In the genomic region with DNA sequence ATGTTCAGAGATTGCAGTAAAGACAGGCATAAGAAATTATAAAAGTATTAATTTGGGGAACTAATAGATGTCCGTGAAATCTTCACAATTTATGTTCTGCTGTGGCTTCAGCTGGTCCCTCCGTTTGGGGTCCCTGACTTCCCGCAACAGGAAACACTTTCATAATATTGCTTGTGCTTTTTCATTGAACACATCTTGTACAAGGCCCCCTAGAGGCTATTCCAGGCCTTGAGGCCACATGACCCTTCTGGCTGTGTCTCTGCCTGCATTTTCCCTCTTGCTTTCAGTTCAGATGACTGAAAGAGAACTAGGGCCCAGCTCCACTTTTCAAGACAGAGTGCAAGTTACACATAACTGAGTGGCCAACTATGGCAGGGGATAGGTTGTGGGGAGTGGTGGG, we compare ENCODE assay signal across 17 cellular contexts. TPM values are rescaled to one million over a fixed set of nuclear protein-coding genes. Genes with fewer than 3 reads are reported as not detected.
DNase-seq lines count a peak whose midpoint lies in the region; ATAC-seq, FAIRE-seq and TF ChIP-seq lines count a peak whose summit lies in the region.
"Had no signal": no experiment of that assay in that cellular context is flagged by ENCODE, and none has a peak within 500 bp of the region (broad histone marks: within the 10 kb centered on the region; RNA-seq: fewer than 3 reads in every experiment).

No MANE protein-coding gene starts in this region.

- H4K91ac ChIP-seq in IMR-90 (ENCODE audit: insufficient read depth, low read depth, low read length), result no peak overlapping the region

- dilution Hi-C loops in IMR-90 (cut with HindIII; ENCODE audit: low sequenced_read_pairs, unreplicated experiment), result no loop called here

- H3K23ac ChIP-seq in IMR-90 (ENCODE audit: low read depth, low read length), result no peak overlapping the region

- H2AFZ ChIP-seq in IMR-90 (replicated peaks; ENCODE audit: low read length, poor library complexity), result no peak overlapping the region

- H3K9me1 ChIP-seq in IMR-90 (ENCODE audit: insufficient read depth, low read length), result peaks cover 13% of the 10 kb centered on the region

- no peak for TF ChIP-seq POLR2A in IMR-90 (IDR thresholded peaks at IDR 0.05; ENCODE audit: low read depth, low read length)

- ATAC-seq in IMR-90 (ENCODE audit: low read depth), result no peak
- peak; percentile 51 for ATAC-seq in activated CD8-positive, alpha-beta T cell treated with anti-CD3 and anti-CD28 coated beads for 36 hours
- ATAC-seq in GM18502 (IDR thresholded peaks at IDR 0.05; ENCODE audit: poor library complexity, unreplicated experiment), result no peak
- ATAC-seq: heart left ventricle, left colon, sciatic nerve had no signal

- H3K14ac ChIP-seq in IMR-90 (replicated peaks; ENCODE audit: low read depth, low read length), result 0 out of 2 replicates have a peak overlapping the region, but pooled peaks have one; percentile 1

- no peak for TF ChIP-seq CTCF in IMR-90 (conservative IDR thresholded peaks at IDR 0.05; ENCODE audit: low read depth, low read length)
- no peak for TF ChIP-seq CTCF in activated CD8-positive, alpha-beta T cell treated with anti-CD3 and anti-CD28 coated beads for 36 hours (IDR thresholded peaks at IDR 0.05)

- no CpG with 5 or more reads among the region's 3 CpGs for WGBS in IMR-90 (ENCODE audit: extremely low coverage in 2 of 2, insufficient read length in 1 of 2), 2 experiments

- no peak overlapping the region for H2AK5ac ChIP-seq in IMR-90 (ENCODE audit: low read depth, low read length)

- H3K9ac ChIP-seq in IMR-90 (ENCODE audit: low read depth, low read length), result no peak overlapping the region

- in situ Hi-C loops in IMR-90 (cut with MboI; ENCODE audit: low sequenced_read_pairs), result no loop called here

- H3K27ac Mint-ChIP-seq in activated CD8-positive, alpha-beta T cell treated with anti-CD3 and anti-CD28 coated beads for 36 hours, result no peak overlapping the region
- H3K27ac Mint-ChIP-seq: CD14-positive monocyte, naive B cell had no signal

- intact Hi-C loops in IMR-90 (cut with micrococcal nuclease), result no loop called here
- intact Hi-C loops in activated CD8-positive, alpha-beta T cell treated with anti-CD3 and anti-CD28 coated beads for 36 hours (cut with micrococcal nuclease), result no loop called here

- BruUV-seq in IMR-90 (replicated peaks; lab: Mats Ljungman, UMichigan), result no TSS peak

- no peak overlapping the region for H2BK20ac ChIP-seq in IMR-90 (ENCODE audit: low read depth, low read length)

- TF ChIP-seq RAD21 in IMR-90 (IDR thresholded peaks at IDR 0.05; ENCODE audit: low read length), result no peak

- H3K4me1 ChIP-seq in IMR-90 (ENCODE audit: control insufficient read depth, insufficient read depth, low read length), result peaks cover 23% of the 10 kb centered on the region

- peak; percentile 16 for DNase-seq in stimulated activated CD4-positive, alpha-beta T cell treated with anti-CD3 and anti-CD28 coated beads, Interleukin-15, amount 100 ng/mL, for 24 hours
- DNase-seq in stimulated activated CD4-positive, alpha-beta T cell treated with anti-CD3 and anti-CD28 coated beads, Interleukin-4, amount 100 ng/mL, for 4 hours, result no peak
- DNase-seq in IMR-90 (no peak), urothelium cell line (ENCODE audit: low spot score) (peak; percentile 41), NCI-H2227 treated with DMSO at 0.1 percent for 48 hours (lab: John Stamatoyannopoulos, UW) (no peak), NCI-H2029 treated with DMSO at 0.1 percent for 48 hours (lab: John Stamatoyannopoulos, UW) (no peak)
- DNase-seq in activated CD8-positive, alpha-beta T cell treated with anti-CD3 and anti-CD28 coated beads for 36 hours, result peak; percentile 28
- DNase-seq: activated T-cell treated with anti-CD3 and anti-CD28 coated beads, Interleukin-2, amount 50 U/mL, for 4 hours; heart left ventricle; left colon; naive B cell; NCI-H1105 treated with DMSO at 0.1 percent for 48 hours; NCI-H526 had no signal

- H4K5ac ChIP-seq in IMR-90 (ENCODE audit: low read depth, low read length), result no peak overlapping the region

- H2BK5ac ChIP-seq in IMR-90 (ENCODE audit: low read depth, low read length, poor library complexity, severe bottlenecking), result no peak overlapping the region

- POLR2A ChIA-PET in IMR-90 (lab: Charles Lee; ENCODE audit: unreplicated experiment), result no interaction called here
- POLR2A ChIA-PET in activated CD8-positive, alpha-beta T cell treated with anti-CD3 and anti-CD28 coated beads for 36 hours (lab: Charles Lee), result no interaction called here

- H3K4me2 ChIP-seq in IMR-90 (ENCODE audit: low read depth, low read length), result no peak overlapping the region

- H3K36me3 Mint-ChIP-seq in activated CD8-positive, alpha-beta T cell treated with anti-CD3 and anti-CD28 coated beads for 36 hours (ENCODE audit: low read depth), result peaks cover 14% of the 10 kb centered on the region

- H3K56ac ChIP-seq in IMR-90 (ENCODE audit: extremely low read depth, insufficient read depth, low read length), result no peak overlapping the region

- H3K4me3 Mint-ChIP-seq in activated CD8-positive, alpha-beta T cell treated with anti-CD3 and anti-CD28 coated beads for 36 hours, result no peak overlapping the region
- H3K4me3 Mint-ChIP-seq: activated T-cell treated with anti-CD3 and anti-CD28 coated beads, Interleukin-2, amount 50 U/mL, for 4 hours; CD14-positive monocyte; naive B cell had no signal

- H3K4ac ChIP-seq in IMR-90 (ENCODE audit: low read depth, low read length), result peak overlapping the region; percentile 6; the same call in 1 of the 2 replicates

- CTCF ChIA-PET in IMR-90 (lab: Yijun Ruan, JAX), result interaction anchor here (0.9 kb wide), 1 partner anchor 242 kb away, joined by 3 read pairs; no protein-coding TSS in a partner anchor
- CTCF ChIA-PET in activated CD8-positive, alpha-beta T cell treated with anti-CD3 and anti-CD28 coated beads for 36 hours (lab: Charles Lee), result interaction anchor here (0.6 kb wide), 1 partner anchor 379 kb away, joined by 4 read pairs; no protein-coding TSS in a partner anchor

- H2AK9ac ChIP-seq in IMR-90 (replicated peaks; ENCODE audit: low read depth, low read length, poor library complexity), result no peak overlapping the region

- no peaks in the 10 kb centered on the region for H4K20me1 ChIP-seq in IMR-90 (ENCODE audit: insufficient read depth, low read length)

- H2BK15ac ChIP-seq in IMR-90 (ENCODE audit: low read depth, low read length), result no peak overlapping the region

- H3K9me3 ChIP-seq in IMR-90 (ENCODE audit: control insufficient read depth, insufficient read depth, low read length), result peaks cover 3% of the 10 kb centered on the region

- no peaks in the 10 kb centered on the region for H3K27me3 Mint-ChIP-seq in activated CD8-positive, alpha-beta T cell treated with anti-CD3 and anti-CD28 coated beads for 36 hours
- H3K27me3 Mint-ChIP-seq: naive B cell had no signal

- no peak for FAIRE-seq in urothelium cell line (lab: Jason Lieb, UNC)
- FAIRE-seq: endometrium had no signal

- H4K8ac ChIP-seq in IMR-90 (ENCODE audit: low read depth in 2 of 2, low read length in 2 of 2), result no peak overlapping the region

- H3K9me3 Mint-ChIP-seq in activated CD8-positive, alpha-beta T cell treated with anti-CD3 and anti-CD28 coated beads for 36 hours, result peaks cover 8% of the 10 kb centered on the region

- no peaks in the 10 kb centered on the region for H3K27me3 ChIP-seq in IMR-90 (ENCODE audit: control insufficient read depth, insufficient read depth, low read length)
- H3K27me3 ChIP-seq: heart left ventricle had no signal

- peaks cover 6% of the 10 kb centered on the region; the same call in 1 of the 2 replicates for H3K36me3 ChIP-seq in IMR-90 (ENCODE audit: control insufficient read depth, insufficient read depth, low read length)

- 0 out of 2 replicates have a peak overlapping the region, but pooled peaks have one; percentile 49 for H2BK120ac ChIP-seq in IMR-90 (ENCODE audit: low read depth, low read length)

- no peak overlapping the region for H3K4me3 ChIP-seq in IMR-90 (ENCODE audit: insufficient read depth, low read depth, low read length)
- H3K4me3 ChIP-seq: heart left ventricle had no signal

- H3K18ac ChIP-seq in IMR-90 (ENCODE audit: low read depth, low read length), result peak overlapping the region; percentile 37; the same call in 1 of the 2 replicates

- peaks cover 7% of the 10 kb centered on the region for H3K4me1 Mint-ChIP-seq in activated CD8-positive, alpha-beta T cell treated with anti-CD3 and anti-CD28 coated beads for 36 hours (ENCODE audit: low read depth)
- H3K4me1 Mint-ChIP-seq: CD14-positive monocyte, naive B cell had no signal

- peak overlapping the region; percentile 6; the same call in 1 of the 2 replicates for H3K27ac ChIP-seq in IMR-90 (ENCODE audit: insufficient read depth, low read length)
- H3K27ac ChIP-seq: heart left ventricle had no signal

- H3K79me1 ChIP-seq in IMR-90 (ENCODE audit: low read depth in 1 of 2, low read length in 2 of 2), result peaks cover 0 to 8% of the 10 kb centered on the region in 2 experiments; a peak in 2 of 4 replicates

TF ChIP-seq in IMR-90, 13 proteins besides CTCF, POLR2A, EP300 and RAD21 (continues in another document):
- no peak for TF ChIP-seq MXI1 (IDR thresholded peaks at IDR 0.05; ENCODE audit: borderline replicate concordance, low read depth, low read length)
- no peak for TF ChIP-seq SMC3 (IDR thresholded peaks at IDR 0.05; ENCODE audit: low read depth, low read length)
- TF ChIP-seq, protein P1, sequence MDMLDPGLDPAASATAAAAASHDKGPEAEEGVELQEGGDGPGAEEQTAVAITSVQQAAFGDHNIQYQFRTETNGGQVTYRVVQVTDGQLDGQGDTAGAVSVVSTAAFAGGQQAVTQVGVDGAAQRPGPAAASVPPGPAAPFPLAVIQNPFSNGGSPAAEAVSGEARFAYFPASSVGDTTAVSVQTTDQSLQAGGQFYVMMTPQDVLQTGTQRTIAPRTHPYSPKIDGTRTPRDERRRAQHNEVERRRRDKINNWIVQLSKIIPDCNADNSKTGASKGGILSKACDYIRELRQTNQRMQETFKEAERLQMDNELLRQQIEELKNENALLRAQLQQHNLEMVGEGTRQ (IDR thresholded peaks at IDR 0.05; ENCODE audit: low read depth, low read length), result peak; percentile 45; the same call in 1 of the 2 replicates

RNA-seq across cellular contexts. Expression of gene CRIPT, which starts 26.5 kb away (rescaled TPM):
- total RNA-seq in IMR-90 (2012; rRNA removed), result 4.5 and 18.3 TPM in 2 replicates
- 5.1 and 6.3 TPM in 2 replicates for polyA plus RNA-seq in IMR-90 (2012; rRNA removed)
- 0.53 and 0.99 TPM in 2 replicates for polyA plus RNA-seq in IMR-90 (2012; cell fraction: cytosol; rRNA removed)
- 0.17 and 2.4 TPM in 2 replicates for polyA plus RNA-seq in IMR-90 (2012; cell fraction: nucleus; rRNA removed; ENCODE audit: low replicate concordance)
- total RNA-seq in activated CD8-positive, alpha-beta T cell treated with anti-CD3 and anti-CD28 coated beads for 36 hours, result 1 to 10 TPM; 8.1 to 8.4 TPM

RNA-seq across cellular contexts. Expression of gene PIGF, which starts 26.7 kb away (rescaled TPM):
- 21.3 and 36.1 TPM in 2 replicates for total RNA-seq in IMR-90 (2012; rRNA removed)
- polyA plus RNA-seq in IMR-90 (2012; rRNA removed), result 19.0 and 22.7 TPM in 2 replicates
- 4.8 and 11.2 TPM in 2 replicates for polyA plus RNA-seq in IMR-90 (2012; cell fraction: cytosol; rRNA removed)
- 3.0 and 25.7 TPM in 2 replicates for polyA plus RNA-seq in IMR-90 (2012; cell fraction: nucleus; rRNA removed; ENCODE audit: low replicate concordance)
- 10 to 100 TPM; 27.2 to 27.7 TPM for total RNA-seq in activated CD8-positive, alpha-beta T cell treated with anti-CD3 and anti-CD28 coated beads for 36 hours

RNA-seq across cellular contexts. Expression of gene SOCS5, which starts 55.6 kb away (rescaled TPM):
- total RNA-seq in IMR-90 (2012; rRNA removed), result 169 and 222 TPM in 2 replicates
- polyA plus RNA-seq in IMR-90 (2012; rRNA removed), result 37.5 and 38.4 TPM in 2 replicates
- polyA plus RNA-seq in IMR-90 (2012; cell fraction: cytosol; rRNA removed), result 11.7 and 18.8 TPM in 2 replicates
- polyA plus RNA-seq in IMR-90 (2012; cell fraction: nucleus; rRNA removed; ENCODE audit: low replicate concordance), result 12.5 and 48.7 TPM in 2 replicates
- total RNA-seq in activated CD8-positive, alpha-beta T cell treated with anti-CD3 and anti-CD28 coated beads for 36 hours, result 1 to 10 TPM; 5.2 to 5.3 TPM

Comparison
In these comparisons a context has a peak if more than half of its experiments do, and no peak if none do; other contexts are left out.
1. DNase-seq: peak in stimulated activated CD4-positive, alpha-beta T cell treated with anti-CD3 and anti-CD28 coated beads, Interleukin-15, amount 100 ng/mL, for 24 hours (single experiment), activated CD8-positive, alpha-beta T cell treated with anti-CD3 and anti-CD28 coated beads for 36 hours (single experiment) and urothelium cell line (single experiment); none in stimulated activated CD4-positive, alpha-beta T cell treated with anti-CD3 and anti-CD28 coated beads, Interleukin-4, amount 100 ng/mL, for 4 hours (0 of 2), IMR-90 (single experiment), NCI-H2227 treated with DMSO at 0.1 percent for 48 hours (single experiment) and NCI-H2029 treated with DMSO at 0.1 percent for 48 hours (single experiment).
2. RNA of gene SOCS5, which starts 55.6 kb away (total RNA-seq): 169 to 222 TPM in IMR-90; 5.2 to 5.3 TPM in activated CD8-positive, alpha-beta T cell treated with anti-CD3 and anti-CD28 coated beads for 36 hours; every median in the first group is over 10 times any median in the second.